In genomic region chr6:36418558-36418957, GRCh38 we compare ENCODE assay signal across 19 cellular contexts. TPM values are rescaled to one million over a fixed set of nuclear protein-coding genes. Genes with fewer than 3 reads are reported as not detected.
DNase-seq lines count a peak whose midpoint lies in the region; ATAC-seq and TF ChIP-seq lines count a peak whose summit lies in the region.
"Had no signal": no experiment of that assay in that cellular context is flagged by ENCODE, and none has a peak within 500 bp of the region (broad histone marks: within the 10 kb centered on the region; RNA-seq: fewer than 3 reads in every experiment).

No MANE protein-coding gene starts in this region.

- H3K4me3 ChIP-seq in BE2C (ENCODE audit: low read depth, low read length) (no peak overlapping the region), PC-3 (ENCODE audit: low read length) (no peak overlapping the region), mammary epithelial cell (replicated peaks in 1 of 3; ENCODE audit: insufficient read depth in 1 of 3, low read depth in 2 of 3, low read length in 3 of 3) (no peak overlapping the region), thyroid gland (replicated peaks in 1 of 3) (no peak overlapping the region)
- H3K4me3 ChIP-seq: A549 had no signal

- TF ChIP-seq CTCF in BE2C (IDR thresholded peaks at IDR 0.05; ENCODE audit: low read depth, low read length), result no peak
- TF ChIP-seq CTCF in PC-3 (conservative IDR thresholded peaks at IDR 0.05; ENCODE audit: low read depth, low read length), result no peak
- no peak for TF ChIP-seq CTCF in mammary epithelial cell (conservative IDR thresholded peaks at IDR 0.05 in 1 of 2, IDR thresholded peaks at IDR 0.05 in 1 of 2; ENCODE audit: extremely low read depth in 1 of 2, insufficient read depth in 1 of 2, low read depth in 1 of 2, low read length in 2 of 2)
- TF ChIP-seq CTCF in thyroid gland (IDR thresholded peaks at IDR 0.05), result no peak

- H3K27ac ChIP-seq in PC-3 (ENCODE audit: low read length) (no peak overlapping the region), mammary epithelial cell (ENCODE audit: insufficient read depth, low read depth, low read length) (no peak overlapping the region), caudate nucleus (ENCODE audit: low read depth, low read length) (no peak overlapping the region), thyroid gland (no peak overlapping the region)
- H3K27ac ChIP-seq: A549 had no signal

- 33% methylated on average over 3 of the region's 3 CpGs for WGBS in mammary epithelial cell (ENCODE audit: low coverage, missing lambda C conversion rate)
- 70 to 71% methylated on average over 3 of the region's 3 CpGs for WGBS in thyroid gland, 2 donors

- no peak overlapping the region for H3K9ac ChIP-seq in PC-3 (ENCODE audit: low read length)
- H3K9ac ChIP-seq in mammary epithelial cell (ENCODE audit: insufficient read depth, low read length), result no peak overlapping the region

- H3K27me3 ChIP-seq in BE2C, result no peaks in the 10 kb centered on the region
- H3K27me3 ChIP-seq in PC-3 (ENCODE audit: low read length), result no peaks in the 10 kb centered on the region
- H3K27me3 ChIP-seq in mammary epithelial cell (ENCODE audit: insufficient read depth, low read length), result no peaks in the 10 kb centered on the region
- no peaks in the 10 kb centered on the region for H3K27me3 ChIP-seq in thyroid gland

- H3K36me3 ChIP-seq in BE2C (no peaks in the 10 kb centered on the region), PC-3 (ENCODE audit: low read depth, low read length) (no peaks in the 10 kb centered on the region), mammary epithelial cell (ENCODE audit: insufficient read depth, low read length) (no peaks in the 10 kb centered on the region), thyroid gland (no peaks in the 10 kb centered on the region)

- peaks cover 5% of the 10 kb centered on the region for H3K4me1 ChIP-seq in BE2C
- H3K4me1 ChIP-seq in PC-3 (ENCODE audit: insufficient read depth, low read length), result peaks cover 6% of the 10 kb centered on the region
- peaks cover 24% of the 10 kb centered on the region for H3K4me1 ChIP-seq in mammary epithelial cell (ENCODE audit: insufficient read depth, low read length)
- H3K4me1 ChIP-seq in thyroid gland, result peaks cover 0 to 6% of the 10 kb centered on the region in 2 donors

- POLR2A ChIA-PET in PC-3 (lab: Charles Lee; ENCODE audit: unreplicated experiment), result no interaction called here

- no TSS peak for BruUV-seq in PC-3 (replicated peaks; lab: Mats Ljungman, UMichigan)
- BruUV-seq in mammary epithelial cell (replicated peaks; lab: Mats Ljungman, UMichigan), result no TSS peak

- H2AFZ ChIP-seq in PC-3 (ENCODE audit: low read length) (no peak overlapping the region), mammary epithelial cell (ENCODE audit: low read depth, low read length) (peak overlapping the region; percentile 47)

- intact Hi-C loops in PC-3 (cut with micrococcal nuclease) (no loop called here), mammary epithelial cell (cut with micrococcal nuclease) (no loop called here), thyroid gland (cut with DNase I) (no loop called here)

- H3K9me2 ChIP-seq in PC-3 (replicated peaks; ENCODE audit: low read length), result no peaks in the 10 kb centered on the region

- H3K79me2 ChIP-seq in PC-3 (ENCODE audit: low read length), result no peaks in the 10 kb centered on the region
- no peaks in the 10 kb centered on the region for H3K79me2 ChIP-seq in mammary epithelial cell (ENCODE audit: insufficient read depth, low read length)

- H3K4me2 ChIP-seq in PC-3 (ENCODE audit: low read length), result no peak overlapping the region
- H3K4me2 ChIP-seq in mammary epithelial cell (ENCODE audit: insufficient read depth, low read depth, low read length), result peak overlapping the region; percentile 52
- H3K4me2 ChIP-seq: A549 had no signal

- in situ Hi-C loops in mammary epithelial cell (cut with MboI; ENCODE audit: low sequenced_read_pairs in 2 of 2), result no loop called here

- no peaks in the 10 kb centered on the region for H4K20me1 ChIP-seq in PC-3 (ENCODE audit: low read length)
- H4K20me1 ChIP-seq in mammary epithelial cell (ENCODE audit: insufficient read depth, low read length), result no peaks in the 10 kb centered on the region

- CTCF ChIA-PET in PC-3 (lab: Charles Lee), result no interaction called here
- CTCF ChIA-PET in mammary epithelial cell (lab: Charles Lee; ENCODE audit: low non-redundant PET), result interaction anchor here (0.8 kb wide), 1 partner anchor 1201 kb away, joined by 6 read pairs; no protein-coding TSS in a partner anchor

- no peak for TF ChIP-seq POLR2A in thyroid gland (IDR thresholded peaks at IDR 0.05)

- dilution Hi-C loops in mammary epithelial cell (cut with HindIII; ENCODE audit: low sequenced_read_pairs), result no loop called here

- ATAC-seq in PC-3 (no peak), GM19035 (IDR thresholded peaks at IDR 0.05; ENCODE audit: unreplicated experiment) (no peak), HG02852 (IDR thresholded peaks at IDR 0.05; ENCODE audit: unreplicated experiment) (no peak)
- ATAC-seq: A549 had no signal

- DNase-seq in BE2C (peak; percentile 36), ELR (ENCODE audit: low read depth) (peak; percentile 38), PC-3 (peak; percentile 24), mammary epithelial cell (peak; percentile 47), caudate nucleus (lab: John Stamatoyannopoulos, UW) (no peak), thyroid gland (no peak)
- DNase-seq: Caco-2, DMS53, H9, NCI-H1092 treated with DMSO at 0.1 percent for 48 hours, NCI-H187, NCI-H2171, NCI-H510A treated with DMSO at 0.1 percent for 48 hours, SIG-M5 had no signal

- H3K9me3 ChIP-seq in BE2C, result no peaks in the 10 kb centered on the region; the same call in 1 of the 2 replicates
- H3K9me3 ChIP-seq in PC-3 (ENCODE audit: low read length), result no peaks in the 10 kb centered on the region
- no peaks in the 10 kb centered on the region for H3K9me3 ChIP-seq in mammary epithelial cell (replicated peaks; ENCODE audit: insufficient read depth, low read length)
- H3K9me3 ChIP-seq in thyroid gland, result no peaks in the 10 kb centered on the region
- H3K9me3 ChIP-seq: A549 had no signal

- no peaks in the 10 kb centered on the region for H3F3A ChIP-seq in PC-3 (ENCODE audit: low read length, unreplicated experiment)

RNA-seq across cellular contexts. Expression of gene PXT1, which starts 24.1 kb away (rescaled TPM):
- not detected for polyA plus RNA-seq in BE2C (2012; ENCODE audit: insufficient read depth, insufficient read length, low read depth)
- not detected in 2 replicates for total RNA-seq in PC-3 (2014; rRNA removed)
- total RNA-seq in mammary epithelial cell, result under 1 TPM; under 0.01 to 0.16 TPM
- 0.20 TPM for polyA plus RNA-seq in mammary epithelial cell
- polyA minus RNA-seq in mammary epithelial cell, result not detected
- not detected for total RNA-seq in thyroid gland
- total RNA-seq: Caco-2, H9, HT1080 had no signal
- polyA plus RNA-seq: A549, IgD-negative memory B cell had no signal

RNA-seq across cellular contexts. Expression of gene KCTD20, which starts 24.2 kb away (rescaled TPM):
- 46.6 TPM for polyA plus RNA-seq in BE2C (2012; ENCODE audit: insufficient read depth, insufficient read length, low read depth)
- total RNA-seq in PC-3 (2014; rRNA removed) (20.8 and 26.5 TPM in 2 replicates), mammary epithelial cell (10 to 100 TPM; 18.0 to 31.8 TPM), thyroid gland (10 to 100 TPM; 32.4 to 55.3 (median 37.2) TPM)
- polyA plus RNA-seq in mammary epithelial cell, result 12.8 TPM
- polyA minus RNA-seq in mammary epithelial cell, result 30.0 TPM

RNA-seq across cellular contexts. Expression of gene ETV7, which starts 31.1 kb away (rescaled TPM):
- polyA plus RNA-seq in BE2C (2012; ENCODE audit: insufficient read depth, insufficient read length, low read depth), result 0.52 TPM
- total RNA-seq in PC-3 (2014; rRNA removed), result not detected in 2 replicates
- 1 to 10 TPM in 1 of 2 donors, under 1 TPM in 1; 0.64 to 1.0 TPM for total RNA-seq in mammary epithelial cell
- 0.78 TPM for polyA plus RNA-seq in mammary epithelial cell
- polyA minus RNA-seq in mammary epithelial cell, result not detected
- 1 to 10 TPM in 1 of 4 donors, not detected in 3; 1.4 TPM for total RNA-seq in thyroid gland
- total RNA-seq: HT1080 had no signal

Comparison
In these comparisons a context has a peak if more than half of its experiments do, and no peak if none do; other contexts are left out.
1. DNase-seq: peak in BE2C (single experiment), ELR (single experiment), PC-3 (single experiment) and mammary epithelial cell (single experiment); none in caudate nucleus (0 of 61) and thyroid gland (0 of 2).